In the genomic region with DNA sequence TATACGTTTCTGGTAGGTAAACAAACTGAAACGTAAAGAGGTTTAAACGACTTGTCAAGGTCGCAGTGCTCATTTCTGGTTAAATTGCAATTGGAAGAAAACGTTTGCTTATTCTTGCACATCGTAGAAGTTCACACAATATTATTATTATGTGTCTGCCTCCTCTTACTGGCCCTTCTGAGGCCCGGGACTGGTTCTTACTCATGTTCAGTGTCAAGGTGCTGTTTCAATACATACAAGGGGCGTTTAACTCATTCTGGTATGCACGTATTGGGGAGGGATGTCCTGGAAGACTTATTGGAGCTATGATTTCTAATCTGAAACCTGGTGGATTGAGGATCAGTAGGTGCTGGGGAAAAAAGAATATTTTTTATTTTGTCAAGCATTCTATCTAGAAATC, we compare ENCODE assay signal across 8 cellular contexts. TPM values are rescaled to one million over a fixed set of nuclear protein-coding genes. Genes with fewer than 3 reads are reported as not detected.
DNase-seq lines count a peak whose midpoint lies in the region; ATAC-seq and TF ChIP-seq lines count a peak whose summit lies in the region.

No MANE protein-coding gene starts in this region.

- CTCF ChIA-PET in Calu3 (lab: Charles Lee) = interaction anchor here (0.5 to 1.0 kb wide), 5 partner anchors 12 to 452 kb away, joined by 3 to 8 read pairs (median 4); partner anchors contain the start of genes GNG5 and SPATA1
- CTCF ChIA-PET in HCT116 (lab: Charles Lee) = no interaction called here

- H3K27ac Mint-ChIP-seq in Calu3 (ENCODE audit: unreplicated experiment) (peak overlapping the region; percentile 88), glutamatergic neuron (ENCODE audit: unreplicated experiment) (peak overlapping the region; percentile 97)

- H3K4me1 ChIP-seq in HCT116 (ENCODE audit: control insufficient read depth in 1 of 2, insufficient read depth in 2 of 2, low read length in 2 of 2) (peaks cover 7 to 17% of the 10 kb centered on the region in 2 experiments; a peak in 3 of 4 replicates), smooth muscle cell (ENCODE audit: low read depth) (peaks cover 12% of the 10 kb centered on the region)

- intact Hi-C loops in Calu3 (cut with micrococcal nuclease; ENCODE audit: unreplicated experiment) = no loop called here
- intact Hi-C loops in HCT116 (cut with micrococcal nuclease) = no loop called here

- H3K36me3 Mint-ChIP-seq in Calu3 (ENCODE audit: insufficient read depth, unreplicated experiment) (peaks cover 39% of the 10 kb centered on the region), glutamatergic neuron (ENCODE audit: unreplicated experiment) (peaks cover 9% of the 10 kb centered on the region)

- H3K9me3 Mint-ChIP-seq in Calu3 (ENCODE audit: low read depth, unreplicated experiment) (no peaks in the 10 kb centered on the region), glutamatergic neuron (ENCODE audit: unreplicated experiment) (peaks cover 12% of the 10 kb centered on the region)

- no peak overlapping the region for H2AFZ ChIP-seq in HCT116 (ENCODE audit: low read depth, low read length, poor library complexity, severe bottlenecking)
- H2AFZ ChIP-seq in smooth muscle cell (ENCODE audit: low read depth) = peak overlapping the region; percentile 100

- DNase-seq in Calu3 (no peak), HCT116 (ENCODE audit: low read depth, low spot score) (no peak), WERI-Rb-1 (no peak), glutamatergic neuron (no peak), smooth muscle cell (lab: John Stamatoyannopoulos, UW; ENCODE audit: unreplicated experiment) (no peak), inferior parietal cortex (ENCODE audit: extremely low spot score) (no peak), cortex of kidney (lab: John Stamatoyannopoulos, UW) (no peak)

- no peak for TF ChIP-seq CTCF in Calu3 (IDR thresholded peaks at IDR 0.05; ENCODE audit: unreplicated experiment)
- TF ChIP-seq CTCF in HCT116 (IDR thresholded peaks at IDR 0.05 in 2 of 3, conservative IDR thresholded peaks at IDR 0.05 in 1 of 3; ENCODE audit: borderline replicate concordance in 1 of 3, insufficient read depth in 1 of 3, low read depth in 2 of 3, low read length in 2 of 3) = no peak
- no peak for TF ChIP-seq CTCF in WERI-Rb-1 (IDR thresholded peaks at IDR 0.05; ENCODE audit: low read depth, low read length)
- no peak for TF ChIP-seq CTCF in glutamatergic neuron (IDR thresholded peaks at IDR 0.05; ENCODE audit: partially characterized antibody, unreplicated experiment)
- TF ChIP-seq CTCF in smooth muscle cell (IDR thresholded peaks at IDR 0.05; ENCODE audit: borderline replicate concordance, insufficient read depth, poor library complexity, severe bottlenecking) = no peak

- TF ChIP-seq RAD21 in HCT116 (IDR thresholded peaks at IDR 0.05; ENCODE audit: low read depth) = no peak

- H3K9me2 ChIP-seq in HCT116 (ENCODE audit: insufficient read depth) = no peaks in the 10 kb centered on the region

- H3K27ac ChIP-seq in HCT116 (ENCODE audit: low read depth, low read length) (peak overlapping the region; percentile 74), WERI-Rb-1 (peak overlapping the region; percentile 93), smooth muscle cell (ENCODE audit: low read depth) (peak overlapping the region; percentile 87)

- H3K4me3 ChIP-seq in HCT116 (replicated peaks in 1 of 2; ENCODE audit: low read depth in 1 of 2, low read length in 2 of 2) (peak overlapping the region; percentile 88), WERI-Rb-1 (ENCODE audit: low read depth, low read length) (peak overlapping the region; percentile 75), smooth muscle cell (peak overlapping the region; percentile 98)

- peak overlapping the region; percentile 86 for H3K9ac ChIP-seq in HCT116 (ENCODE audit: low read length)
- H3K9ac ChIP-seq in smooth muscle cell (ENCODE audit: low read depth) = peak overlapping the region; percentile 91

- H3K27me3 Mint-ChIP-seq in Calu3 (ENCODE audit: unreplicated experiment) = no peaks in the 10 kb centered on the region
- H3K27me3 Mint-ChIP-seq in glutamatergic neuron (ENCODE audit: unreplicated experiment) = peaks cover 9% of the 10 kb centered on the region

- H3K36me3 ChIP-seq in HCT116 (ENCODE audit: control insufficient read depth in 1 of 2, insufficient read depth in 2 of 2, low read length in 2 of 2) (peaks cover 24 to 36% of the 10 kb centered on the region in 2 experiments; a peak in 3 of 4 replicates), WERI-Rb-1 (peaks cover 21% of the 10 kb centered on the region), smooth muscle cell (ENCODE audit: low read depth) (peaks cover 13% of the 10 kb centered on the region)

- TF ChIP-seq POLR2A in HCT116 (IDR thresholded peaks at IDR 0.05; ENCODE audit: borderline replicate concordance, extremely low read depth, insufficient read depth, insufficient read length) = no peak

- RAD21 ChIA-PET in HCT116 (lab: Charles Lee; ENCODE audit: low non-redundant PET in 1 of 2, low total read pairs in 2 of 2, uncharacterized antibody in 2 of 2, unreplicated experiment in 2 of 2) = no interaction called here

- H3K9me3 ChIP-seq in HCT116 (ENCODE audit: control insufficient read depth in 1 of 2, insufficient read depth in 1 of 2, low read depth in 1 of 2, low read length in 2 of 2) (no peaks in the 10 kb centered on the region), WERI-Rb-1 (ENCODE audit: severe bottlenecking) (peaks cover 13% of the 10 kb centered on the region), smooth muscle cell (replicated peaks; ENCODE audit: low read depth) (no peaks in the 10 kb centered on the region)

- H3K27me3 ChIP-seq in HCT116 (ENCODE audit: insufficient read depth, low read length) (no peaks in the 10 kb centered on the region), WERI-Rb-1 (ENCODE audit: insufficient read depth, low read depth, severe bottlenecking) (no peaks in the 10 kb centered on the region), smooth muscle cell (ENCODE audit: low read depth) (peaks cover 34% of the 10 kb centered on the region)

- POLR2A ChIA-PET in HCT116 (lab: Charles Lee) = interaction anchor here (1.0 to 1.3 kb wide), 2 partner anchors 15 to 336 kb away, joined by 3 read pairs; partner anchors contain the start of gene PRKACB

- BruUV-seq in Calu3 (replicated peaks; lab: Mats Ljungman, UMichigan) (TSS peak; percentile 35), HCT116 (replicated peaks; lab: Mats Ljungman, UMichigan) (no TSS peak)

- H3K4me2 ChIP-seq in HCT116 (ENCODE audit: low read length) (peak overlapping the region; percentile 89), smooth muscle cell (peak overlapping the region; percentile 97)

- H3K79me2 ChIP-seq in HCT116 (ENCODE audit: insufficient read depth, low read length) = peaks cover 63% of the 10 kb centered on the region
- H3K79me2 ChIP-seq in smooth muscle cell (ENCODE audit: low read depth) = peaks cover 37% of the 10 kb centered on the region

- H3K4me3 Mint-ChIP-seq in Calu3 (ENCODE audit: low read depth, unreplicated experiment) = peak overlapping the region; percentile 89
- H3K4me3 Mint-ChIP-seq in glutamatergic neuron (ENCODE audit: unreplicated experiment) = peak overlapping the region; percentile 100

- H4K20me1 ChIP-seq in HCT116 (ENCODE audit: insufficient read depth) = no peaks in the 10 kb centered on the region
- peaks cover 21% of the 10 kb centered on the region for H4K20me1 ChIP-seq in smooth muscle cell (ENCODE audit: low read depth)

- ATAC-seq in HCT116 (no peak), GM21737 (IDR thresholded peaks at IDR 0.05; ENCODE audit: unreplicated experiment) (no peak)

- H3K4me1 Mint-ChIP-seq in Calu3 (ENCODE audit: low read depth, unreplicated experiment) (peaks cover 14% of the 10 kb centered on the region), glutamatergic neuron (ENCODE audit: low read depth, unreplicated experiment) (peaks cover 6% of the 10 kb centered on the region)

- H3F3A ChIP-seq in smooth muscle cell (ENCODE audit: low read depth) = no peaks in the 10 kb centered on the region

- 13% methylated on average over 9 of the region's 9 CpGs for WGBS in smooth muscle cell (ENCODE audit: low lambda C conversion rate)

TF ChIP-seq in HCT116, 20 proteins besides CTCF, POLR2A, EP300 and RAD21 (continues in another document):
- TF ChIP-seq SP1 (IDR thresholded peaks at IDR 0.05; ENCODE audit: low read depth) (no peak), POLR2AphosphoS5 (IDR thresholded peaks at IDR 0.05; ENCODE audit: low read depth, low read length) (no peak), SIN3A (IDR thresholded peaks at IDR 0.05; ENCODE audit: low read depth) (no peak), TCF7L2 (IDR thresholded peaks at IDR 0.05; ENCODE audit: borderline replicate concordance, extremely low read depth, insufficient read depth, insufficient read length) (no peak), EZH2 (IDR thresholded peaks at IDR 0.05) (no peak), EGR1 (IDR thresholded peaks at IDR 0.05; ENCODE audit: low read depth) (no peak)
- TF ChIP-seq, protein P1, sequence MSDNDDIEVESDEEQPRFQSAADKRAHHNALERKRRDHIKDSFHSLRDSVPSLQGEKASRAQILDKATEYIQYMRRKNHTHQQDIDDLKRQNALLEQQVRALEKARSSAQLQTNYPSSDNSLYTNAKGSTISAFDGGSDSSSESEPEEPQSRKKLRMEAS (IDR thresholded peaks at IDR 0.05) = no peak

RNA-seq across cellular contexts. Expression of gene RPF1, which starts 0.9 kb away (rescaled TPM):
- total RNA-seq in Calu3 (2022) (33.6 TPM in 2 replicates), HCT116 (2021; ENCODE audit: unreplicated experiment) (86.9 TPM), glutamatergic neuron (ENCODE audit: unreplicated experiment) (27.6 TPM), smooth muscle cell (71.4 and 78.9 TPM in 2 replicates)
- 27.7 and 46.9 TPM in 2 replicates for polyA plus RNA-seq in HCT116 (2012)
- 32.4 and 33.2 TPM in 2 replicates for polyA plus RNA-seq in smooth muscle cell

RNA-seq across cellular contexts. Expression of gene SPATA1, which starts 26.2 kb away (rescaled TPM):
- total RNA-seq in Calu3 (2022) (0.52 and 0.73 TPM in 2 replicates), HCT116 (2021; ENCODE audit: unreplicated experiment) (3.1 TPM), glutamatergic neuron (ENCODE audit: unreplicated experiment) (1.3 TPM), smooth muscle cell (0.27 and 2.3 TPM in 2 replicates)
- 0.64 and 2.2 TPM in 2 replicates for polyA plus RNA-seq in HCT116 (2012)
- polyA plus RNA-seq in smooth muscle cell = 0.94 TPM in 1 of 2 replicates, not detected in the other

RNA-seq across cellular contexts. Expression of gene GNG5, which starts 26.4 kb away (rescaled TPM):
- total RNA-seq in Calu3 (2022) (117 and 118 TPM in 2 replicates), HCT116 (2021; ENCODE audit: unreplicated experiment) (193 TPM), glutamatergic neuron (ENCODE audit: unreplicated experiment) (101 TPM), smooth muscle cell (257 and 342 TPM in 2 replicates)
- polyA plus RNA-seq in HCT116 (2012) = 144 and 205 TPM in 2 replicates
- 722 and 772 TPM in 2 replicates for polyA plus RNA-seq in smooth muscle cell
